ENCODE assay signal across 1 cellular context in genomic region chr13:51541037-51541436, GRCh38.
TF ChIP-seq lines count a peak whose summit lies in the region.

No MANE protein-coding gene starts in this region.

TF ChIP-seq in HepG2, 621 proteins besides CTCF, POLR2A, EP300 and RAD21 (continued from another document):
- TF ChIP-seq ARID5B (CRISPR knock-in tag; IDR thresholded peaks at IDR 0.05): 0 out of 2 replicates have a peak, but pooled peaks have one; percentile 16
- no peak for TF ChIP-seq NFIB (CRISPR knock-in tag; IDR thresholded peaks at IDR 0.05; ENCODE audit: borderline replicate concordance)
TF ChIP-seq in HepG2: peak in this region for 3.
